18 cellular contexts compared by ENCODE assay signal in the genomic region with DNA sequence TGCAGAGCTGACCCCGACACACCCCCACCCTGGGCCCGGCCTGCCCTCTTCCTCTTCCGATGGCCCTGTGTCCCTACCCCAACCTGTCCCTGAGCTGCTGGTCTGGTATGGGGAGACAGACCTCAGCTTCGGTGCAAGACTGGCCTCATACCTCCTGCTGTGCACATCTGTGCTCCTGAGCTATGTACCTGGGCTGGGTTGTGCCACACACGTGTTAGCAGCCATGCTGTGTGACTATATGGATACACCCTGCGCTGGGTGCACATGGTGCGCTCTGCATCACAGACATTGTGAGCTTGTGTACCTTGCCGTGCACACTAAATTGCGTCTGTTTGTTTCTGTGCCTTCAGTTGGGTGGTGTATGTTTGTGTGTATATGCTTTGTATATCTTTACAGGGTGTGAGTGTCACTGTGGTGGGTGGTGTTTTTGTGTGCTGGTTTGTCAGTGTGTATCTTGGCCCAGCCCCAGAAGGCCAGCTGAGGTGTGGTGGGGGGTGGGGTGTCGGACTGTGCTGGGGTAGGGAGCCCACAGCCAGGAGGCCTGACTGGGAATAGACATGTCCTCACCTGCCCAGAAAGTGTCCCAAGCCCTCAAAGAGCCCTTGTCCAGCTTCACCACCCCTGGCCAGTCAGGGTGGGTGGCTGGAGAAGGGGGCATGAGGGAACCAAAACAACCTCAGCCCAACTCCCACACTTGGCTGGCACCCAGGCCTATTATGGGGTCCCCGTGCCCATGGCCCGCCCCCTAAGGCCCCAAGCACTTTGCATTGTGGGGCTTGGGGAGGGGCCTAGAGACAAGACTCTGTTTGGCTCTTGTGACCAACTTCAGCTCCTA. TPM values are rescaled to one million over a fixed set of nuclear protein-coding genes. Genes with fewer than 3 reads are reported as not detected.
DNase-seq lines count a peak whose midpoint lies in the region; ATAC-seq and TF ChIP-seq lines count a peak whose summit lies in the region.
"Had no signal": no experiment of that assay in that cellular context is flagged by ENCODE, and none has a peak within 500 bp of the region (broad histone marks: within the 10 kb centered on the region; RNA-seq: fewer than 3 reads in every experiment).

No MANE protein-coding gene starts in this region.

- ATAC-seq in sciatic nerve, result no peak
- no peak for ATAC-seq in activated naive CD4-positive, alpha-beta T cell treated with anti-CD3 and anti-CD28 coated beads, Interleukin-2, amount 50 U/mL, for 72 hours
- ATAC-seq: activated CD4-positive, alpha-beta T cell treated with anti-CD3 and anti-CD28 coated beads for 36 hours; left cardiac atrium had no signal

- H3K4me2 ChIP-seq in hepatocyte, result no peak overlapping the region

- H3K27me3 Mint-ChIP-seq in progenitor cell of endocrine pancreas, result peaks cover 15% of the 10 kb centered on the region
- H3K27me3 Mint-ChIP-seq: activated CD4-positive, alpha-beta T cell treated with anti-CD3 and anti-CD28 coated beads for 36 hours; activated naive CD4-positive, alpha-beta T cell treated with anti-CD3 and anti-CD28 coated beads, Interleukin-2, amount 50 U/mL, for 24 hours had no signal

- peaks cover 9% of the 10 kb centered on the region for H3K4me1 Mint-ChIP-seq in progenitor cell of endocrine pancreas (ENCODE audit: low read depth)
- H3K4me1 Mint-ChIP-seq: activated CD4-positive, alpha-beta T cell treated with anti-CD3 and anti-CD28 coated beads for 36 hours; activated naive CD4-positive, alpha-beta T cell treated with anti-CD3 and anti-CD28 coated beads, Interleukin-2, amount 50 U/mL, for 24 hours had no signal

- H3K27ac ChIP-seq in angular gyrus (ENCODE audit: low read depth, low read length) (peak overlapping the region; percentile 88), hepatocyte (no peak overlapping the region)
- H3K27ac ChIP-seq: ovary, SJCRH30, suprapubic skin had no signal

- DNase-seq in H7 (peak; percentile 51), hepatocyte (ENCODE audit: low spot score) (peak; percentile 6), progenitor cell of endocrine pancreas (ENCODE audit: low spot score, unreplicated experiment) (no peak), sciatic nerve (ENCODE audit: low spot score) (no peak), SHP77 treated with DMSO at 0.1 percent for 48 hours (lab: John Stamatoyannopoulos, UW) (no peak)
- no peak for DNase-seq in activated naive CD4-positive, alpha-beta T cell treated with anti-CD3 and anti-CD28 coated beads, Interleukin-2, amount 50 U/mL, for 72 hours (ENCODE audit: low spot score in 2 of 2)
- DNase-seq in stimulated activated CD4-positive, alpha-beta T cell treated with anti-CD3 and anti-CD28 coated beads, Interleukin-4, amount 100 ng/mL, for 4 hours, result no peak
- DNase-seq: activated CD4-positive, alpha-beta T cell treated with anti-CD3 and anti-CD28 coated beads for 36 hours; KBM-7; left cardiac atrium; NCI-H2029 treated with DMSO at 0.1 percent for 48 hours; NCI-H510A treated with DMSO at 0.1 percent for 48 hours; ovary; T-helper 9 cell had no signal

- H3K9me3 Mint-ChIP-seq in progenitor cell of endocrine pancreas (ENCODE audit: low read depth), result no peaks in the 10 kb centered on the region
- no peaks in the 10 kb centered on the region for H3K9me3 Mint-ChIP-seq in activated naive CD4-positive, alpha-beta T cell treated with anti-CD3 and anti-CD28 coated beads, Interleukin-2, amount 50 U/mL, for 72 hours
- H3K9me3 Mint-ChIP-seq: activated naive CD4-positive, alpha-beta T cell treated with anti-CD3 and anti-CD28 coated beads, Interleukin-2, amount 50 U/mL, for 24 hours had no signal

- H3K27me3 ChIP-seq in H7 (ENCODE audit: control insufficient read depth, insufficient read depth, low read length) (no peaks in the 10 kb centered on the region; the same call in 1 of the 2 replicates), hepatocyte (no peaks in the 10 kb centered on the region)
- H3K27me3 ChIP-seq: ovary, SJCRH30, suprapubic skin had no signal

- H3K4me3 Mint-ChIP-seq in progenitor cell of endocrine pancreas (ENCODE audit: low read depth), result no peak overlapping the region
- H3K4me3 Mint-ChIP-seq: activated CD4-positive, alpha-beta T cell treated with anti-CD3 and anti-CD28 coated beads for 36 hours; activated naive CD4-positive, alpha-beta T cell treated with anti-CD3 and anti-CD28 coated beads, Interleukin-2, amount 50 U/mL, for 24 hours had no signal

- H3K36me3 ChIP-seq in H7 (replicated peaks; ENCODE audit: control insufficient read depth, insufficient read depth, low read length) (no peaks in the 10 kb centered on the region), hepatocyte (replicated peaks; ENCODE audit: insufficient read depth, low read depth) (no peaks in the 10 kb centered on the region)
- H3K36me3 ChIP-seq: ovary, SJCRH30, suprapubic skin had no signal

- peaks cover 6% of the 10 kb centered on the region for H3K4me1 ChIP-seq in hepatocyte (ENCODE audit: insufficient read depth)

- TF ChIP-seq CTCF in hepatocyte (IDR thresholded peaks at IDR 0.05; ENCODE audit: poor library complexity), result no peak
- TF ChIP-seq CTCF in progenitor cell of endocrine pancreas (IDR thresholded peaks at IDR 0.05; ENCODE audit: unreplicated experiment), result no peak

- H2AFZ ChIP-seq in hepatocyte, result no peak overlapping the region

- no peaks in the 10 kb centered on the region for H3K36me3 Mint-ChIP-seq in progenitor cell of endocrine pancreas (ENCODE audit: insufficient read depth)
- no peaks in the 10 kb centered on the region for H3K36me3 Mint-ChIP-seq in activated naive CD4-positive, alpha-beta T cell treated with anti-CD3 and anti-CD28 coated beads, Interleukin-2, amount 50 U/mL, for 72 hours
- H3K36me3 Mint-ChIP-seq: activated naive CD4-positive, alpha-beta T cell treated with anti-CD3 and anti-CD28 coated beads, Interleukin-2, amount 50 U/mL, for 24 hours had no signal

- H3K79me2 ChIP-seq in hepatocyte, result no peaks in the 10 kb centered on the region

- H4K20me1 ChIP-seq in hepatocyte (ENCODE audit: insufficient read depth, poor library complexity, severe bottlenecking), result no peaks in the 10 kb centered on the region

- intact Hi-C loops in sciatic nerve (cut with DNase I), result no loop called here

- peak overlapping the region; percentile 39 for H3K27ac Mint-ChIP-seq in progenitor cell of endocrine pancreas
- peak overlapping the region in 1 of 2 donors; percentile 5 for H3K27ac Mint-ChIP-seq in activated naive CD4-positive, alpha-beta T cell treated with anti-CD3 and anti-CD28 coated beads, Interleukin-2, amount 50 U/mL, for 72 hours
- H3K27ac Mint-ChIP-seq: activated CD4-positive, alpha-beta T cell treated with anti-CD3 and anti-CD28 coated beads for 36 hours; activated naive CD4-positive, alpha-beta T cell treated with anti-CD3 and anti-CD28 coated beads, Interleukin-2, amount 50 U/mL, for 24 hours had no signal

- no peaks in the 10 kb centered on the region for H3K9me2 ChIP-seq in hepatocyte (replicated peaks; ENCODE audit: insufficient read depth)

- no peaks in the 10 kb centered on the region for H3K9me3 ChIP-seq in hepatocyte (ENCODE audit: low read depth)
- H3K9me3 ChIP-seq: ovary, SJCRH30, suprapubic skin had no signal

- H3K4me3 ChIP-seq in H7 (ENCODE audit: insufficient read depth, low read depth, low read length), result no peak overlapping the region
- H3K4me3 ChIP-seq in hepatocyte, result no peak overlapping the region
- H3K4me3 ChIP-seq: ovary, SJCRH30, suprapubic skin had no signal

- WGBS in hepatocyte (ENCODE audit: low lambda C conversion rate, missing lambda C conversion rate), result 82% methylated on average over 12 of the region's 12 CpGs

RNA-seq across cellular contexts. Expression of a gene that starts 56.6 kb away (rescaled TPM):
- total RNA-seq in H7 (2014; rRNA removed; shearing (Covaris generic)), result 0.10 and 0.33 TPM in 2 replicates
- total RNA-seq in hepatocyte, result not detected in 2 replicates
- polyA plus RNA-seq in hepatocyte, result 0.54 TPM in 1 of 2 replicates, not detected in the other
- 0.14 and 0.18 TPM in 2 replicates for total RNA-seq in progenitor cell of endocrine pancreas
- 0.53 TPM for total RNA-seq in sciatic nerve
- total RNA-seq in activated naive CD4-positive, alpha-beta T cell treated with anti-CD3 and anti-CD28 coated beads, Interleukin-2, amount 50 U/mL, for 72 hours, result not detected
- total RNA-seq: activated CD4-positive, alpha-beta T cell treated with anti-CD3 and anti-CD28 coated beads for 36 hours; SJCRH30 had no signal

Comparison
In these comparisons a context has a peak if more than half of its experiments do, and no peak if none do; other contexts are left out.
1. DNase-seq: peak in H7 (single experiment) and hepatocyte (single experiment); none in progenitor cell of endocrine pancreas (single experiment), sciatic nerve (single experiment), SHP77 treated with DMSO at 0.1 percent for 48 hours (single experiment), activated naive CD4-positive, alpha-beta T cell treated with anti-CD3 and anti-CD28 coated beads, Interleukin-2, amount 50 U/mL, for 72 hours (0 of 2) and stimulated activated CD4-positive, alpha-beta T cell treated with anti-CD3 and anti-CD28 coated beads, Interleukin-4, amount 100 ng/mL, for 4 hours (0 of 2).